Comparison of ENCODE assay signal across 1 cellular context in genomic region chr14:21631084-21631483, GRCh38.
TF ChIP-seq lines count a peak whose summit lies in the region.

No MANE protein-coding gene starts in this region.

TF ChIP-seq in GM23338, 12 proteins besides CTCF, POLR2A, EP300 and RAD21 (continued from another document):
- TF ChIP-seq, protein P1, sequence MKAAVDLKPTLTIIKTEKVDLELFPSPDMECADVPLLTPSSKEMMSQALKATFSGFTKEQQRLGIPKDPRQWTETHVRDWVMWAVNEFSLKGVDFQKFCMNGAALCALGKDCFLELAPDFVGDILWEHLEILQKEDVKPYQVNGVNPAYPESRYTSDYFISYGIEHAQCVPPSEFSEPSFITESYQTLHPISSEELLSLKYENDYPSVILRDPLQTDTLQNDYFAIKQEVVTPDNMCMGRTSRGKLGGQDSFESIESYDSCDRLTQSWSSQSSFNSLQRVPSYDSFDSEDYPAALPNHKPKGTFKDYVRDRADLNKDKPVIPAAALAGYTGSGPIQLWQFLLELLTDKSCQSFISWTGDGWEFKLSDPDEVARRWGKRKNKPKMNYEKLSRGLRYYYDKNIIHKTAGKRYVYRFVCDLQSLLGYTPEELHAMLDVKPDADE (IDR thresholded peaks at IDR 0.05) = no peak
- no peak for TF ChIP-seq EZH2 (IDR thresholded peaks at IDR 0.05; ENCODE audit: low read depth, unreplicated experiment)
- TF ChIP-seq ZNF114 (CRISPR knock-in tag; IDR thresholded peaks at IDR 0.05) = no peak
- no peak for TF ChIP-seq POLR2AphosphoS5 (IDR thresholded peaks at IDR 0.05; ENCODE audit: low read depth)
- no peak for TF ChIP-seq JUNB (IDR thresholded peaks at IDR 0.05; ENCODE audit: unreplicated experiment)
TF ChIP-seq in GM23338: peak in this region for 0.
